In the genomic region with DNA sequence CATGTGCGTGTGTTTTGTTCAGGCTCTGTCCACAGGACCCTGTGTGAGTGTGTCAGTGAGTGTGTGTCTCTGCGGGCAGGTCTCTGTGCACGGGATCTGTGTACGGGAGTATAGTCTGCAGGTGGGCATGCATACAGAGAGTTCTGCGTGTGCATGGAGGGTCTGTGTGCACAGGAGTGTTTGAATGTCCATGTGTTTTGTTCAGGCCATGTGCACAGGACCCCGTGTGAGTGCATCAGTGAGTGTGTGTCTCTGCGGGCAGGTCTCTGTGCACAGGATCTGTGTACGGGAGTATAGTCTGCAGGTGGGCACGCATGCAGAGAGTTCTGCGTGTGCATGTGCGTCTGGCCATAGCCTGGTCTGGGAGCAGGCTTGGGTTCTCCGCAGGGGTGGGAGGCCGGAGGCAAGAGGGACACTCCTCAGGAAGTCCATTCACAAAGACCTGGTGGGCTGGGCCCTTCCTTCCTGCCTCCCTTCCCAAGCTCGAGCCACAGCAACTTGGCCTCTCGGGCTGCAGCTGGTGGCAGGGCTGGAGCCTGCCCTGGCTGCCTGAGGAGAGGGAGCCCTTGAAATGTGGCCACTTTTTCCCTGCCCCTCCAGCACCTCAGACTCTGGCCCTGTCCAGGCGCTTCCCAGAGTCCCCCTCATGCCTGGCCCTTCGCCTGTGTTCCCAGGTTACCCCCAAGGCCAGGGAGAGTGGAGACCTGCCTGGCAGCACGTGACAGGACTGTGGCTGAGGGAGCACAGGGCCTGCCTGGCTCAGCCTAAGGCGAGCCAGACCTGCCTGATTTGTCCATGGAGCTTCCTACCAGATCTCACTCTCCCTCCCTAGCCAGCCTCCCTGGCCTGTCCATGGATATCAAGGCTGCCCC, we compare ENCODE assay signal across 2 cellular contexts.
TF ChIP-seq lines count a peak whose summit lies in the region.

No MANE protein-coding gene starts in this region.

TF ChIP-seq in SK-N-SH treated with all-trans-retinoic acid at 6 μM for 48 hours, 23 proteins besides CTCF, POLR2A, EP300 and RAD21 (continued from another document):
- TF ChIP-seq, protein P1, sequence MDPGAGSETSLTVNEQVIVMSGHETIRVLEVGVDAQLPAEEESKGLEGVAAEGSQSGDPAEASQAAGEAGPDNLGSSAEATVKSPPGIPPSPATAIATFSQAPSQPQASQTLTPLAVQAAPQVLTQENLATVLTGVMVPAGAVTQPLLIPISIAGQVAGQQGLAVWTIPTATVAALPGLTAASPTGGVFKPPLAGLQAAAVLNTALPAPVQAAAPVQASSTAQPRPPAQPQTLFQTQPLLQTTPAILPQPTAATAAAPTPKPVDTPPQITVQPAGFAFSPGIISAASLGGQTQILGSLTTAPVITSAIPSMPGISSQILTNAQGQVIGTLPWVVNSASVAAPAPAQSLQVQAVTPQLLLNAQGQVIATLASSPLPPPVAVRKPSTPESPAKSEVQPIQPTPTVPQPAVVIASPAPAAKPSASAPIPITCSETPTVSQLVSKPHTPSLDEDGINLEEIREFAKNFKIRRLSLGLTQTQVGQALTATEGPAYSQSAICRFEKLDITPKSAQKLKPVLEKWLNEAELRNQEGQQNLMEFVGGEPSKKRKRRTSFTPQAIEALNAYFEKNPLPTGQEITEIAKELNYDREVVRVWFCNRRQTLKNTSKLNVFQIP (CRISPR knock-in tag; IDR thresholded peaks at IDR 0.05; ENCODE audit: borderline replicate concordance, low read depth) = no peak
- TF ChIP-seq, protein P2, sequence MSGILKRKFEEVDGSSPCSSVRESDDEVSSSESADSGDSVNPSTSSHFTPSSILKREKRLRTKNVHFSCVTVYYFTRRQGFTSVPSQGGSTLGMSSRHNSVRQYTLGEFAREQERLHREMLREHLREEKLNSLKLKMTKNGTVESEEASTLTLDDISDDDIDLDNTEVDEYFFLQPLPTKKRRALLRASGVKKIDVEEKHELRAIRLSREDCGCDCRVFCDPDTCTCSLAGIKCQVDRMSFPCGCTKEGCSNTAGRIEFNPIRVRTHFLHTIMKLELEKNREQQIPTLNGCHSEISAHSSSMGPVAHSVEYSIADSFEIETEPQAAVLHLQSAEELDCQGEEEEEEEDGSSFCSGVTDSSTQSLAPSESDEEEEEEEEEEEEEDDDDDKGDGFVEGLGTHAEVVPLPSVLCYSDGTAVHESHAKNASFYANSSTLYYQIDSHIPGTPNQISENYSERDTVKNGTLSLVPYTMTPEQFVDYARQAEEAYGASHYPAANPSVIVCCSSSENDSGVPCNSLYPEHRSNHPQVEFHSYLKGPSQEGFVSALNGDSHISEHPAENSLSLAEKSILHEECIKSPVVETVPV (CRISPR knock-in tag; IDR thresholded peaks at IDR 0.05) = no peak
- TF ChIP-seq OSR1 (CRISPR knock-in tag; IDR thresholded peaks at IDR 0.05) (no peak), BACH2 (CRISPR knock-in tag; IDR thresholded peaks at IDR 0.05; ENCODE audit: borderline replicate concordance) (no peak), ZC3H10 (CRISPR knock-in tag; IDR thresholded peaks at IDR 0.05) (no peak), TOX (CRISPR knock-in tag; IDR thresholded peaks at IDR 0.05; ENCODE audit: borderline replicate concordance) (no peak), ZNF565 (CRISPR knock-in tag; conservative IDR thresholded peaks at IDR 0.05; ENCODE audit: low read depth) (no peak), ESRRG (CRISPR knock-in tag; IDR thresholded peaks at IDR 0.05) (no peak), GLIS3 (CRISPR knock-in tag; IDR thresholded peaks at IDR 0.05) (no peak)
- TF ChIP-seq, protein P3, sequence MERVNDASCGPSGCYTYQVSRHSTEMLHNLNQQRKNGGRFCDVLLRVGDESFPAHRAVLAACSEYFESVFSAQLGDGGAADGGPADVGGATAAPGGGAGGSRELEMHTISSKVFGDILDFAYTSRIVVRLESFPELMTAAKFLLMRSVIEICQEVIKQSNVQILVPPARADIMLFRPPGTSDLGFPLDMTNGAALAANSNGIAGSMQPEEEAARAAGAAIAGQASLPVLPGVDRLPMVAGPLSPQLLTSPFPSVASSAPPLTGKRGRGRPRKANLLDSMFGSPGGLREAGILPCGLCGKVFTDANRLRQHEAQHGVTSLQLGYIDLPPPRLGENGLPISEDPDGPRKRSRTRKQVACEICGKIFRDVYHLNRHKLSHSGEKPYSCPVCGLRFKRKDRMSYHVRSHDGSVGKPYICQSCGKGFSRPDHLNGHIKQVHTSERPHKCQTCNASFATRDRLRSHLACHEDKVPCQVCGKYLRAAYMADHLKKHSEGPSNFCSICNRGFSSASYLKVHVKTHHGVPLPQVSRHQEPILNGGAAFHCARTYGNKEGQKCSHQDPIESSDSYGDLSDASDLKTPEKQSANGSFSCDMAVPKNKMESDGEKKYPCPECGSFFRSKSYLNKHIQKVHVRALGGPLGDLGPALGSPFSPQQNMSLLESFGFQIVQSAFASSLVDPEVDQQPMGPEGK (CRISPR knock-in tag; IDR thresholded peaks at IDR 0.05; ENCODE audit: borderline replicate concordance) = no peak
- TF ChIP-seq, protein P4, sequence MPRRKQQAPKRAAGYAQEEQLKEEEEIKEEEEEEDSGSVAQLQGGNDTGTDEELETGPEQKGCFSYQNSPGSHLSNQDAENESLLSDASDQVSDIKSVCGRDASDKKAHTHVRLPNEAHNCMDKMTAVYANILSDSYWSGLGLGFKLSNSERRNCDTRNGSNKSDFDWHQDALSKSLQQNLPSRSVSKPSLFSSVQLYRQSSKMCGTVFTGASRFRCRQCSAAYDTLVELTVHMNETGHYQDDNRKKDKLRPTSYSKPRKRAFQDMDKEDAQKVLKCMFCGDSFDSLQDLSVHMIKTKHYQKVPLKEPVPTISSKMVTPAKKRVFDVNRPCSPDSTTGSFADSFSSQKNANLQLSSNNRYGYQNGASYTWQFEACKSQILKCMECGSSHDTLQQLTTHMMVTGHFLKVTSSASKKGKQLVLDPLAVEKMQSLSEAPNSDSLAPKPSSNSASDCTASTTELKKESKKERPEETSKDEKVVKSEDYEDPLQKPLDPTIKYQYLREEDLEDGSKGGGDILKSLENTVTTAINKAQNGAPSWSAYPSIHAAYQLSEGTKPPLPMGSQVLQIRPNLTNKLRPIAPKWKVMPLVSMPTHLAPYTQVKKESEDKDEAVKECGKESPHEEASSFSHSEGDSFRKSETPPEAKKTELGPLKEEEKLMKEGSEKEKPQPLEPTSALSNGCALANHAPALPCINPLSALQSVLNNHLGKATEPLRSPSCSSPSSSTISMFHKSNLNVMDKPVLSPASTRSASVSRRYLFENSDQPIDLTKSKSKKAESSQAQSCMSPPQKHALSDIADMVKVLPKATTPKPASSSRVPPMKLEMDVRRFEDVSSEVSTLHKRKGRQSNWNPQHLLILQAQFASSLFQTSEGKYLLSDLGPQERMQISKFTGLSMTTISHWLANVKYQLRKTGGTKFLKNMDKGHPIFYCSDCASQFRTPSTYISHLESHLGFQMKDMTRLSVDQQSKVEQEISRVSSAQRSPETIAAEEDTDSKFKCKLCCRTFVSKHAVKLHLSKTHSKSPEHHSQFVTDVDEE (CRISPR knock-in tag; IDR thresholded peaks at IDR 0.05) = no peak

TF ChIP-seq in SK-N-SH, 30 proteins besides CTCF, POLR2A, EP300 and RAD21 (continued from another document):
- TF ChIP-seq, protein P5, sequence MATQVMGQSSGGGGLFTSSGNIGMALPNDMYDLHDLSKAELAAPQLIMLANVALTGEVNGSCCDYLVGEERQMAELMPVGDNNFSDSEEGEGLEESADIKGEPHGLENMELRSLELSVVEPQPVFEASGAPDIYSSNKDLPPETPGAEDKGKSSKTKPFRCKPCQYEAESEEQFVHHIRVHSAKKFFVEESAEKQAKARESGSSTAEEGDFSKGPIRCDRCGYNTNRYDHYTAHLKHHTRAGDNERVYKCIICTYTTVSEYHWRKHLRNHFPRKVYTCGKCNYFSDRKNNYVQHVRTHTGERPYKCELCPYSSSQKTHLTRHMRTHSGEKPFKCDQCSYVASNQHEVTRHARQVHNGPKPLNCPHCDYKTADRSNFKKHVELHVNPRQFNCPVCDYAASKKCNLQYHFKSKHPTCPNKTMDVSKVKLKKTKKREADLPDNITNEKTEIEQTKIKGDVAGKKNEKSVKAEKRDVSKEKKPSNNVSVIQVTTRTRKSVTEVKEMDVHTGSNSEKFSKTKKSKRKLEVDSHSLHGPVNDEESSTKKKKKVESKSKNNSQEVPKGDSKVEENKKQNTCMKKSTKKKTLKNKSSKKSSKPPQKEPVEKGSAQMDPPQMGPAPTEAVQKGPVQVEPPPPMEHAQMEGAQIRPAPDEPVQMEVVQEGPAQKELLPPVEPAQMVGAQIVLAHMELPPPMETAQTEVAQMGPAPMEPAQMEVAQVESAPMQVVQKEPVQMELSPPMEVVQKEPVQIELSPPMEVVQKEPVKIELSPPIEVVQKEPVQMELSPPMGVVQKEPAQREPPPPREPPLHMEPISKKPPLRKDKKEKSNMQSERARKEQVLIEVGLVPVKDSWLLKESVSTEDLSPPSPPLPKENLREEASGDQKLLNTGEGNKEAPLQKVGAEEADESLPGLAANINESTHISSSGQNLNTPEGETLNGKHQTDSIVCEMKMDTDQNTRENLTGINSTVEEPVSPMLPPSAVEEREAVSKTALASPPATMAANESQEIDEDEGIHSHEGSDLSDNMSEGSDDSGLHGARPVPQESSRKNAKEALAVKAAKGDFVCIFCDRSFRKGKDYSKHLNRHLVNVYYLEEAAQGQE (IDR thresholded peaks at IDR 0.05; ENCODE audit: low read depth, low read length) = no peak
- TF ChIP-seq FOXM1 (IDR thresholded peaks at IDR 0.05; ENCODE audit: low read depth) (no peak), GABPA (IDR thresholded peaks at IDR 0.05; ENCODE audit: low read depth) (no peak), JUND (IDR thresholded peaks at IDR 0.05) (no peak), EZH2phosphoT487 (IDR thresholded peaks at IDR 0.05; ENCODE audit: borderline replicate concordance, low read depth) (no peak), CHD2 (IDR thresholded peaks at IDR 0.05; ENCODE audit: low read length, partially characterized antibody) (no peak), RCOR1 (IDR thresholded peaks at IDR 0.05; ENCODE audit: low read length) (no peak), TEAD4 (IDR thresholded peaks at IDR 0.05; ENCODE audit: borderline replicate concordance, insufficient read depth) (no peak)
- TF ChIP-seq, protein P6, sequence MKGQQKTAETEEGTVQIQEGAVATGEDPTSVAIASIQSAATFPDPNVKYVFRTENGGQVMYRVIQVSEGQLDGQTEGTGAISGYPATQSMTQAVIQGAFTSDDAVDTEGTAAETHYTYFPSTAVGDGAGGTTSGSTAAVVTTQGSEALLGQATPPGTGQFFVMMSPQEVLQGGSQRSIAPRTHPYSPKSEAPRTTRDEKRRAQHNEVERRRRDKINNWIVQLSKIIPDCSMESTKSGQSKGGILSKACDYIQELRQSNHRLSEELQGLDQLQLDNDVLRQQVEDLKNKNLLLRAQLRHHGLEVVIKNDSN (IDR thresholded peaks at IDR 0.05; ENCODE audit: borderline replicate concordance, low read depth) = no peak
- TF ChIP-seq, protein P7, sequence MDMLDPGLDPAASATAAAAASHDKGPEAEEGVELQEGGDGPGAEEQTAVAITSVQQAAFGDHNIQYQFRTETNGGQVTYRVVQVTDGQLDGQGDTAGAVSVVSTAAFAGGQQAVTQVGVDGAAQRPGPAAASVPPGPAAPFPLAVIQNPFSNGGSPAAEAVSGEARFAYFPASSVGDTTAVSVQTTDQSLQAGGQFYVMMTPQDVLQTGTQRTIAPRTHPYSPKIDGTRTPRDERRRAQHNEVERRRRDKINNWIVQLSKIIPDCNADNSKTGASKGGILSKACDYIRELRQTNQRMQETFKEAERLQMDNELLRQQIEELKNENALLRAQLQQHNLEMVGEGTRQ (IDR thresholded peaks at IDR 0.05; ENCODE audit: borderline replicate concordance, low read depth, low read length) = no peak
- TF ChIP-seq, protein P8, sequence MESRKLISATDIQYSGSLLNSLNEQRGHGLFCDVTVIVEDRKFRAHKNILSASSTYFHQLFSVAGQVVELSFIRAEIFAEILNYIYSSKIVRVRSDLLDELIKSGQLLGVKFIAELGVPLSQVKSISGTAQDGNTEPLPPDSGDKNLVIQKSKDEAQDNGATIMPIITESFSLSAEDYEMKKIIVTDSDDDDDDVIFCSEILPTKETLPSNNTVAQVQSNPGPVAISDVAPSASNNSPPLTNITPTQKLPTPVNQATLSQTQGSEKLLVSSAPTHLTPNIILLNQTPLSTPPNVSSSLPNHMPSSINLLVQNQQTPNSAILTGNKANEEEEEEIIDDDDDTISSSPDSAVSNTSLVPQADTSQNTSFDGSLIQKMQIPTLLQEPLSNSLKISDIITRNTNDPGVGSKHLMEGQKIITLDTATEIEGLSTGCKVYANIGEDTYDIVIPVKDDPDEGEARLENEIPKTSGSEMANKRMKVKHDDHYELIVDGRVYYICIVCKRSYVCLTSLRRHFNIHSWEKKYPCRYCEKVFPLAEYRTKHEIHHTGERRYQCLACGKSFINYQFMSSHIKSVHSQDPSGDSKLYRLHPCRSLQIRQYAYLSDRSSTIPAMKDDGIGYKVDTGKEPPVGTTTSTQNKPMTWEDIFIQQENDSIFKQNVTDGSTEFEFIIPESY (IDR thresholded peaks at IDR 0.05; ENCODE audit: borderline replicate concordance, low read depth) = no peak
